ENCODE assay signal across 32 cellular contexts in the genomic region with DNA sequence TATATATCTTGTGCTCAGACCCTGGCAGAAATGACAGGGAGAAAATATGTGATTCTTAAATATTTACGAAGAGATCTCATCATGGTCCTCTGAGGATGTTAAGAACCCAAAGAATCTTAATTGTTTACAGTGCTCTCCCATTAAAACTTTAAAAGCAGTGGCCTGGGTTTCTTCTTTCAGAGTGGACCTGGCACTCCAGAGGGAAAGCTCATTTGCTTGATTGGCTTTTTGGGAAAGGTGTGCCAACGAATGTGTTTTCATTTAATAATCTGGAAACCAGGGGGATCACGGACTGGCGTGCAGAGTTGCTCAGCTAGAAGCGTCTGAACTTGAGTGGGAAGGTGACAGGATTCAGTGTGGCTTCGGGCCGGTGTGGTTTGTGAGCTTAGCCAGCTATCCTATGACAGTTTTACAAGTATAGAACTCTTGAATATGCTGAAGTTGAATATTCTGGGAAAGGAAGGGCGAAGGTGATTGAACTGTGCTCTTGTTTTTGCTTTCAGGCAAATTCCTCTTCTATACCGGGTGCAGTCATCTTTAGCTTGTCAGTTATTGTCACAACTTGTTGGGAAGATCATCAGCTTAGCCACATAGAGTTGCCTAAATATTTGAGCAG.
DNase-seq lines count a peak whose midpoint lies in the region; ATAC-seq and TF ChIP-seq lines count a peak whose summit lies in the region.
"Had no signal": no experiment of that assay in that cellular context is flagged by ENCODE, and none has a peak within 500 bp of the region (broad histone marks: within the 10 kb centered on the region; RNA-seq: fewer than 3 reads in every experiment).

No MANE protein-coding gene starts in this region.

- H3K36me3 Mint-ChIP-seq in MCF 10A (ENCODE audit: insufficient read depth, unreplicated experiment) = peaks cover 27% of the 10 kb centered on the region
- H3K36me3 Mint-ChIP-seq in activated T-helper 2 cell treated with anti-CD3 and anti-CD28 coated beads, Interferon-gamma antibody, Interleukin-2, Interleukin-4, amounts not matched to agents 10 μg/mL and 5 μg/mL and 100 μg/mL, durations not matched to agents 14 hours and 24 hours and 36 hours (ENCODE audit: low read depth) = no peaks in the 10 kb centered on the region
- H3K36me3 Mint-ChIP-seq: activated naive CD8-positive, alpha-beta T cell; memory B cell; T-cell had no signal

- H3K4me3 Mint-ChIP-seq in MCF 10A (ENCODE audit: unreplicated experiment) = no peak overlapping the region
- no peak overlapping the region for H3K4me3 Mint-ChIP-seq in activated T-helper 2 cell treated with anti-CD3 and anti-CD28 coated beads, Interferon-gamma antibody, Interleukin-2, Interleukin-4, amounts not matched to agents 10 μg/mL and 5 μg/mL and 100 μg/mL, durations not matched to agents 14 hours and 24 hours and 36 hours (ENCODE audit: low read depth)
- H3K4me3 Mint-ChIP-seq: activated CD4-positive, alpha-beta T cell treated with anti-CD3 and anti-CD28 coated beads, Interleukin-2, amount 10 ng/mL, durations not matched to agents 7 days and 5 days; activated naive CD8-positive, alpha-beta T cell; memory B cell; T-cell had no signal

- H3K9ac ChIP-seq in smooth muscle cell (ENCODE audit: low read depth) = no peak overlapping the region
- H3K9ac ChIP-seq: parathyroid adenoma had no signal

- DNase-seq in breast epithelium (ENCODE audit: low spot score in 2 of 2) (no peak), MCF 10A (ENCODE audit: unreplicated experiment) (no peak), epithelial cell of prostate (ENCODE audit: low read depth, low spot score) (no peak), right lobe of liver (no peak), smooth muscle cell (lab: John Stamatoyannopoulos, UW; ENCODE audit: unreplicated experiment) (no peak)
- DNase-seq in activated T-helper 2 cell treated with anti-CD3 and anti-CD28 coated beads, Interferon-gamma antibody, Interleukin-2, Interleukin-4, amounts not matched to agents 10 μg/mL and 5 μg/mL and 100 μg/mL, durations not matched to agents 14 hours and 24 hours and 36 hours (ENCODE audit: low spot score) = no peak
- DNase-seq: 8988T; activated CD4-positive, alpha-beta T cell treated with anti-CD3 and anti-CD28 coated beads, Interleukin-2, amount 10 ng/mL, durations not matched to agents 7 days and 5 days; activated effector memory CD4-positive, alpha-beta T cell treated with anti-CD3 and anti-CD28 coated beads, Interleukin-2, amount 50 U/mL, for 16 hours; activated T-cell treated with anti-CD3 and anti-CD28 coated beads, Interleukin-2, amount 50 U/mL, for 1 hour; Caco-2; DMS79; foreskin fibroblast; heart right ventricle; IMR-90; kidney glomerular epithelial cell; NCI-H1436 treated with DMSO at 0.1 percent for 48 hours; NCI-H2107; NCI-H446; NCI-H748 treated with DMSO at 0.1 percent for 48 hours; Peyer's patch; SIG-M5; stimulated activated CD4-positive, alpha-beta T cell treated with anti-CD3 and anti-CD28 coated beads, Interleukin-15, amount 100 ng/mL, for 24 hours; stimulated activated CD4-positive, alpha-beta T cell treated with anti-CD3 and anti-CD28 coated beads, Interleukin-4, amount 100 ng/mL, for 4 hours; T-cell; transverse colon had no signal

- TF ChIP-seq POLR2A in breast epithelium (IDR thresholded peaks at IDR 0.05) = no peak
- no peak for TF ChIP-seq POLR2A in right lobe of liver (IDR thresholded peaks at IDR 0.05)

- H3K36me3 ChIP-seq in breast epithelium (no peaks in the 10 kb centered on the region), right lobe of liver (no peaks in the 10 kb centered on the region), smooth muscle cell (ENCODE audit: low read depth) (no peaks in the 10 kb centered on the region)
- H3K36me3 ChIP-seq: transverse colon had no signal

- H3K27ac ChIP-seq in breast epithelium = peak overlapping the region; percentile 18 to 74
- peak overlapping the region; percentile 29 for H3K27ac ChIP-seq in epithelial cell of prostate
- no peak overlapping the region for H3K27ac ChIP-seq in right lobe of liver
- H3K27ac ChIP-seq in smooth muscle cell (ENCODE audit: low read depth) = peak overlapping the region; percentile 67
- H3K27ac ChIP-seq: C4-2B, parathyroid adenoma, Peyer's patch had no signal

- H3K4me3 ChIP-seq in breast epithelium (no peak overlapping the region), right lobe of liver (no peak overlapping the region), smooth muscle cell (no peak overlapping the region)
- H3K4me3 ChIP-seq: heart right ventricle, Peyer's patch, transverse colon had no signal

- peaks cover 18% of the 10 kb centered on the region for H3K9me3 Mint-ChIP-seq in MCF 10A (ENCODE audit: unreplicated experiment)
- no peaks in the 10 kb centered on the region for H3K9me3 Mint-ChIP-seq in activated T-helper 2 cell treated with anti-CD3 and anti-CD28 coated beads, Interferon-gamma antibody, Interleukin-2, Interleukin-4, amounts not matched to agents 10 μg/mL and 5 μg/mL and 100 μg/mL, durations not matched to agents 14 hours and 24 hours and 36 hours

- WGBS in right lobe of liver (ENCODE audit: insufficient coverage, low coverage, low lambda C conversion rate, missing lambda C conversion rate) = 72% methylated on average over 7 of the region's 9 CpGs
- WGBS in smooth muscle cell (ENCODE audit: low lambda C conversion rate) = 10% methylated on average over 9 of the region's 9 CpGs

- no peaks in the 10 kb centered on the region for H3K27me3 Mint-ChIP-seq in MCF 10A (ENCODE audit: insufficient read depth, unreplicated experiment)
- peaks cover 1% of the 10 kb centered on the region for H3K27me3 Mint-ChIP-seq in activated T-helper 2 cell treated with anti-CD3 and anti-CD28 coated beads, Interferon-gamma antibody, Interleukin-2, Interleukin-4, amounts not matched to agents 10 μg/mL and 5 μg/mL and 100 μg/mL, durations not matched to agents 14 hours and 24 hours and 36 hours (ENCODE audit: low read depth)
- H3K27me3 Mint-ChIP-seq: activated naive CD8-positive, alpha-beta T cell had no signal

- BruUV-seq in MCF 10A (replicated peaks; lab: Mats Ljungman, UMichigan) = no TSS peak

- no peaks in the 10 kb centered on the region for H3F3A ChIP-seq in smooth muscle cell (ENCODE audit: low read depth)

- H3K27me3 ChIP-seq in breast epithelium (no peaks in the 10 kb centered on the region), right lobe of liver (no peaks in the 10 kb centered on the region), smooth muscle cell (ENCODE audit: low read depth) (no peaks in the 10 kb centered on the region)
- H3K27me3 ChIP-seq: heart right ventricle, Peyer's patch, transverse colon had no signal

- intact Hi-C loops in breast epithelium (cut with DNase I; ENCODE audit: low total_unique reads) = no loop called here
- intact Hi-C loops in MCF 10A (cut with micrococcal nuclease) = no loop called here
- intact Hi-C loops in right lobe of liver (cut with DNase I) = no loop called here
- intact Hi-C loops in activated T-helper 2 cell treated with anti-CD3 and anti-CD28 coated beads, Interferon-gamma antibody, Interleukin-2, Interleukin-4, amounts not matched to agents 10 μg/mL and 5 μg/mL and 100 μg/mL, durations not matched to agents 14 hours and 24 hours and 36 hours (cut with micrococcal nuclease) = no loop called here

- H4K20me1 ChIP-seq in smooth muscle cell (ENCODE audit: low read depth) = no peaks in the 10 kb centered on the region

- H3K79me2 ChIP-seq in smooth muscle cell (ENCODE audit: low read depth) = peaks cover 10% of the 10 kb centered on the region
- H3K79me2 ChIP-seq: parathyroid adenoma had no signal

- H3K4me1 ChIP-seq in breast epithelium (no peaks in the 10 kb centered on the region), right lobe of liver (no peaks in the 10 kb centered on the region), smooth muscle cell (ENCODE audit: low read depth) (peaks cover 4% of the 10 kb centered on the region)
- H3K4me1 ChIP-seq: Caco-2, parathyroid adenoma, Peyer's patch had no signal

- TF ChIP-seq CTCF in breast epithelium (IDR thresholded peaks at IDR 0.05) (no peak), MCF 10A (IDR thresholded peaks at IDR 0.05; ENCODE audit: unreplicated experiment) (no peak), right lobe of liver (IDR thresholded peaks at IDR 0.05) (no peak), smooth muscle cell (IDR thresholded peaks at IDR 0.05; ENCODE audit: borderline replicate concordance, insufficient read depth, poor library complexity, severe bottlenecking) (no peak)

- POLR2A ChIA-PET in MCF 10A (lab: Yijun Ruan, JAX) = interaction anchor here (0.7 to 1.6 kb wide), 3 partner anchors 28 to 127 kb away, joined by 3 to 4 read pairs (median 3); no protein-coding TSS in a partner anchor

- CTCF ChIA-PET in MCF 10A (lab: Yijun Ruan, JAX) = interaction anchor here (0.6 to 2.1 kb wide), 5 partner anchors 12 to 299 kb away, joined by 3 to 8 read pairs (median 3); no protein-coding TSS in a partner anchor

- H3K4me1 Mint-ChIP-seq in MCF 10A (ENCODE audit: insufficient read depth, unreplicated experiment) = peaks cover 21% of the 10 kb centered on the region
- no peaks in the 10 kb centered on the region for H3K4me1 Mint-ChIP-seq in activated T-helper 2 cell treated with anti-CD3 and anti-CD28 coated beads, Interferon-gamma antibody, Interleukin-2, Interleukin-4, amounts not matched to agents 10 μg/mL and 5 μg/mL and 100 μg/mL, durations not matched to agents 14 hours and 24 hours and 36 hours (ENCODE audit: low read depth)
- H3K4me1 Mint-ChIP-seq: activated CD4-positive, alpha-beta T cell treated with anti-CD3 and anti-CD28 coated beads, Interleukin-2, amount 10 ng/mL, durations not matched to agents 7 days and 5 days; memory B cell; T-cell had no signal

- H2AFZ ChIP-seq in smooth muscle cell (ENCODE audit: low read depth) = no peak overlapping the region
- H2AFZ ChIP-seq: parathyroid adenoma had no signal

- ATAC-seq in right lobe of liver (peak in 3 of 4 donors; percentile 25 to 60 (median 40)), HG02981 (IDR thresholded peaks at IDR 0.05; ENCODE audit: unreplicated experiment) (no peak), HG02840 (IDR thresholded peaks at IDR 0.05; ENCODE audit: low FRiP score, unreplicated experiment) (no peak)
- ATAC-seq: T-cell had no signal

- no peak overlapping the region for H3K27ac Mint-ChIP-seq in MCF 10A (ENCODE audit: low read depth, unreplicated experiment)
- H3K27ac Mint-ChIP-seq in activated T-helper 2 cell treated with anti-CD3 and anti-CD28 coated beads, Interferon-gamma antibody, Interleukin-2, Interleukin-4, amounts not matched to agents 10 μg/mL and 5 μg/mL and 100 μg/mL, durations not matched to agents 14 hours and 24 hours and 36 hours = no peak overlapping the region
- H3K27ac Mint-ChIP-seq: activated CD4-positive, alpha-beta T cell treated with anti-CD3 and anti-CD28 coated beads, Interleukin-2, amount 10 ng/mL, durations not matched to agents 7 days and 5 days; activated naive CD8-positive, alpha-beta T cell; memory B cell; T-cell had no signal

- H3K9me3 ChIP-seq in breast epithelium = peaks cover 0 to 6% of the 10 kb centered on the region in 2 donors
- peaks cover 0 to 4% (median 0%) of the 10 kb centered on the region in 4 donors for H3K9me3 ChIP-seq in right lobe of liver
- peaks cover 7% of the 10 kb centered on the region for H3K9me3 ChIP-seq in smooth muscle cell (replicated peaks; ENCODE audit: low read depth)

- peak overlapping the region; percentile 22 for H3K4me2 ChIP-seq in smooth muscle cell

Comparison
In these comparisons a context has a peak if more than half of its experiments do, and no peak if none do; other contexts are left out.
1. H3K27ac ChIP-seq: peak in breast epithelium (2 of 2), epithelial cell of prostate (single experiment) and smooth muscle cell (single experiment); none in right lobe of liver (0 of 3).
2. ATAC-seq: peak in right lobe of liver (3 of 4); none in HG02981 (single experiment) and HG02840 (single experiment).